In genomic region chr1:6025269-6026094, GRCh38 we compare ENCODE assay signal across 8 cellular contexts. TPM values are rescaled to one million over a fixed set of nuclear protein-coding genes. Genes with fewer than 3 reads are reported as not detected.
DNase-seq lines count a peak whose midpoint lies in the region; ATAC-seq and TF ChIP-seq lines count a peak whose summit lies in the region.

No MANE protein-coding gene starts in this region.

- H3K4me3 ChIP-seq in HAP-1 (0 out of 2 replicates have a peak overlapping the region, but pooled peaks have one; percentile 3), lung (no peak overlapping the region)

- H3K27me3 Mint-ChIP-seq in activated T-helper 17 cell treated with anti-CD3 and anti-CD28 coated beads, Interleukin-2, amount 50 U/mL, for 72 hours, result no peaks in the 10 kb centered on the region
- H3K27me3 Mint-ChIP-seq in nephron progenitor cell (ENCODE audit: low read depth, poor library complexity), result peaks cover 45% of the 10 kb centered on the region

- ATAC-seq in activated T-helper 17 cell treated with anti-CD3 and anti-CD28 coated beads, Interleukin-2, amount 50 U/mL, for 72 hours (replicated peaks), result peak; percentile 28
- ATAC-seq in lung (ENCODE audit: insufficient read depth, low FRiP score), result peak; percentile 15
- no peak for ATAC-seq in GM19397 (IDR thresholded peaks at IDR 0.05; ENCODE audit: unreplicated experiment)
- no peak for ATAC-seq in GM21390 (IDR thresholded peaks at IDR 0.05; ENCODE audit: unreplicated experiment)
- no peak for ATAC-seq in HG03457 (IDR thresholded peaks at IDR 0.05; ENCODE audit: unreplicated experiment)

- H3K4me1 ChIP-seq in HAP-1, result no peaks in the 10 kb centered on the region
- H3K4me1 ChIP-seq in lung (ENCODE audit: control insufficient read depth in 2 of 2, insufficient read depth in 2 of 2, low read length in 2 of 2), result peaks cover 0 to 7% of the 10 kb centered on the region in 2 donors

- in situ Hi-C loops in ACHN (cut with HindIII; ENCODE audit: low pct_ligation_motif_present, low pct_unique_long_range_greater_than_20kb, low sequenced_read_pairs), result no loop called here
- in situ Hi-C loops in HAP-1 (cut with MboI; ENCODE audit: low sequenced_read_pairs), result no loop called here

- H3K9me3 ChIP-seq in HAP-1 (no peaks in the 10 kb centered on the region), lung (ENCODE audit: control insufficient read depth in 2 of 2, insufficient read depth in 1 of 2, low read length in 1 of 2) (no peaks in the 10 kb centered on the region)

- H3K4me3 Mint-ChIP-seq in activated T-helper 17 cell treated with anti-CD3 and anti-CD28 coated beads, Interleukin-2, amount 50 U/mL, for 72 hours, result peak overlapping the region; percentile 99
- H3K4me3 Mint-ChIP-seq in nephron progenitor cell, result no peak overlapping the region

- peak overlapping the region in 1 of 2 donors; percentile 43 for H3K27ac ChIP-seq in lung (ENCODE audit: low read depth in 1 of 2, low read length in 1 of 2)

- TF ChIP-seq CTCF in lung (IDR thresholded peaks at IDR 0.05; ENCODE audit: control extremely low read depth, extremely low read depth), result no peak
- no peak for TF ChIP-seq CTCF in nephron progenitor cell (IDR thresholded peaks at IDR 0.05)

- H3K4me1 Mint-ChIP-seq in activated T-helper 17 cell treated with anti-CD3 and anti-CD28 coated beads, Interleukin-2, amount 50 U/mL, for 72 hours, result peaks cover 25% of the 10 kb centered on the region
- peaks cover 9% of the 10 kb centered on the region for H3K4me1 Mint-ChIP-seq in nephron progenitor cell

- peaks cover 51% of the 10 kb centered on the region for H3K36me3 Mint-ChIP-seq in activated T-helper 17 cell treated with anti-CD3 and anti-CD28 coated beads, Interleukin-2, amount 50 U/mL, for 72 hours (ENCODE audit: low read depth)
- no peaks in the 10 kb centered on the region for H3K36me3 Mint-ChIP-seq in nephron progenitor cell (ENCODE audit: low read depth)

- H3K27me3 ChIP-seq in HAP-1 (ENCODE audit: low read depth), result no peaks in the 10 kb centered on the region
- no peaks in the 10 kb centered on the region for H3K27me3 ChIP-seq in lung (ENCODE audit: control insufficient read depth, insufficient read depth)

- H3K9me3 Mint-ChIP-seq in activated T-helper 17 cell treated with anti-CD3 and anti-CD28 coated beads, Interleukin-2, amount 50 U/mL, for 72 hours, result no peaks in the 10 kb centered on the region
- H3K9me3 Mint-ChIP-seq in nephron progenitor cell, result no peaks in the 10 kb centered on the region

- WGBS in lung, 2 donors, result 41 to 52% methylated on average over 29 of the region's 29 CpGs

- no peaks in the 10 kb centered on the region for H3K36me3 ChIP-seq in HAP-1 (replicated peaks)
- H3K36me3 ChIP-seq in lung (ENCODE audit: control insufficient read depth in 2 of 2, insufficient read depth in 2 of 2, low read length in 2 of 2), result peaks cover 0 to 1% of the 10 kb centered on the region in 2 donors

- H3K27ac Mint-ChIP-seq in activated T-helper 17 cell treated with anti-CD3 and anti-CD28 coated beads, Interleukin-2, amount 50 U/mL, for 72 hours, result peak overlapping the region; percentile 87
- no peak overlapping the region for H3K27ac Mint-ChIP-seq in nephron progenitor cell

- DNase-seq in ACHN (peak; percentile 62), HAP-1 (ENCODE audit: low spot score in 2 of 2) (no peak), lung (ENCODE audit: low spot score) (no peak), nephron progenitor cell (no peak)

RNA-seq across cellular contexts. Expression of gene KCNAB2, which starts 20.2 kb away (rescaled TPM):
- total RNA-seq in activated T-helper 17 cell treated with anti-CD3 and anti-CD28 coated beads, Interleukin-2, amount 50 U/mL, for 72 hours, result 100 to 1,000 TPM; 407 to 432 TPM
- 10 to 100 TPM; 13.7 to 86.4 TPM for total RNA-seq in lung
- polyA plus RNA-seq in lung, result 10 to 100 TPM; 24.1 to 66.9 TPM

RNA-seq across cellular contexts. Expression of gene NPHP4, which starts 33.3 kb away (rescaled TPM):
- total RNA-seq in activated T-helper 17 cell treated with anti-CD3 and anti-CD28 coated beads, Interleukin-2, amount 50 U/mL, for 72 hours, result 10 to 100 TPM; 21.5 to 35.7 TPM
- 10 to 100 TPM; 15.7 to 23.3 TPM for total RNA-seq in lung
- 1 to 10 TPM; 6.0 to 6.6 TPM for polyA plus RNA-seq in lung

Comparison
In these comparisons a context has a peak if more than half of its experiments do, and no peak if none do; other contexts are left out.
1. ATAC-seq: peak in activated T-helper 17 cell treated with anti-CD3 and anti-CD28 coated beads, Interleukin-2, amount 50 U/mL, for 72 hours (single experiment) and lung (single experiment); none in GM19397 (single experiment), GM21390 (single experiment) and HG03457 (single experiment).
2. RNA of gene KCNAB2, which starts 20.2 kb away (total RNA-seq): 407 to 432 TPM in activated T-helper 17 cell treated with anti-CD3 and anti-CD28 coated beads, Interleukin-2, amount 50 U/mL, for 72 hours; 13.7 to 86.4 TPM in lung; every median in the first group is over 4 times any median in the second.